9 cellular contexts compared by ENCODE assay signal in genomic region chr14:68807148-68807600, GRCh38. TPM values are rescaled to one million over a fixed set of nuclear protein-coding genes. Genes with fewer than 3 reads are reported as not detected.
DNase-seq lines count a peak whose midpoint lies in the region; ATAC-seq, FAIRE-seq and TF ChIP-seq lines count a peak whose summit lies in the region.
"Had no signal": no experiment of that assay in that cellular context is flagged by ENCODE, and none has a peak within 500 bp of the region (broad histone marks: within the 10 kb centered on the region; RNA-seq: fewer than 3 reads in every experiment).

No MANE protein-coding gene starts in this region.

- H3K79me2 ChIP-seq in endothelial cell of umbilical vein (ENCODE audit: control insufficient read depth, insufficient read depth, low read length): no peaks in the 10 kb centered on the region

- no peak overlapping the region for H3K27ac ChIP-seq in endothelial cell of umbilical vein (ENCODE audit: insufficient read depth, low read depth, low read length)
- H3K27ac ChIP-seq in naive thymus-derived CD4-positive, alpha-beta T cell (ENCODE audit: low read depth, low read length): no peak overlapping the region

- CTCF ChIA-PET in endothelial cell of umbilical vein (lab: Charles Lee): interaction anchor here (0.8 to 1.9 kb wide), 5 partner anchors 9 to 873 kb away, joined by 3 to 12 read pairs (median 6); partner anchors contain the start of gene ZFP36L1
- CTCF ChIA-PET in naive thymus-derived CD4-positive, alpha-beta T cell (lab: Charles Lee): interaction anchor here (0.5 to 1.2 kb wide), 3 partner anchors 9 to 128 kb away, joined by 3 read pairs; no protein-coding TSS in a partner anchor

- H3K9me3 Mint-ChIP-seq in naive thymus-derived CD4-positive, alpha-beta T cell: peaks cover 0 to 8% (median 2%) of the 10 kb centered on the region in 11 donors

- H4K20me1 ChIP-seq in endothelial cell of umbilical vein (replicated peaks; ENCODE audit: control insufficient read depth, extremely low read depth, insufficient read depth, low read length): no peaks in the 10 kb centered on the region

- POLR2A ChIA-PET in endothelial cell of umbilical vein (lab: Charles Lee): interaction anchor here (0.9 to 2.3 kb wide), 2 partner anchors 14 to 17 kb away, joined by 4 to 16 read pairs; partner anchors contain the start of gene ZFP36L1
- POLR2A ChIA-PET in naive thymus-derived CD4-positive, alpha-beta T cell (lab: Charles Lee): interaction anchor here (0.8 to 23.4 kb wide), 3 partner anchors 7 to 18 kb away, joined by 3 to 1273 read pairs (median 52); partner anchors contain the start of gene ZFP36L1

- H3K9me3 ChIP-seq in endothelial cell of umbilical vein (replicated peaks; ENCODE audit: control insufficient read depth, insufficient read depth, low read length): no peaks in the 10 kb centered on the region
- no peaks in the 10 kb centered on the region for H3K9me3 ChIP-seq in naive thymus-derived CD4-positive, alpha-beta T cell (ENCODE audit: control insufficient read depth in 2 of 3, low read length in 3 of 3)

- H3K27me3 Mint-ChIP-seq in naive thymus-derived CD4-positive, alpha-beta T cell: no peaks in the 10 kb centered on the region

- H3K27me3 ChIP-seq in endothelial cell of umbilical vein (ENCODE audit: control insufficient read depth in 2 of 2, insufficient read depth in 2 of 2, low read length in 2 of 2): no peaks in the 10 kb centered on the region
- no peaks in the 10 kb centered on the region for H3K27me3 ChIP-seq in naive thymus-derived CD4-positive, alpha-beta T cell (ENCODE audit: control insufficient read depth in 2 of 2, insufficient read depth in 2 of 2, low read length in 2 of 2)

- peak overlapping the region; percentile 70 for H2AFZ ChIP-seq in endothelial cell of umbilical vein (ENCODE audit: low read depth, low read length)

- ATAC-seq in GM18511 (IDR thresholded peaks at IDR 0.05; ENCODE audit: unreplicated experiment) (peak; percentile 77), GM21360 (IDR thresholded peaks at IDR 0.05; ENCODE audit: unreplicated experiment) (no peak), HG03469 (IDR thresholded peaks at IDR 0.05; ENCODE audit: unreplicated experiment) (no peak), GM18861 (IDR thresholded peaks at IDR 0.05; ENCODE audit: unreplicated experiment) (no peak)
- peak; percentile 82 for ATAC-seq in naive thymus-derived CD4-positive, alpha-beta T cell

- peaks cover 0 to 10% (median 4%) of the 10 kb centered on the region in 5 donors for H3K36me3 Mint-ChIP-seq in naive thymus-derived CD4-positive, alpha-beta T cell

- H3K4me1 Mint-ChIP-seq in naive thymus-derived CD4-positive, alpha-beta T cell: peaks cover 10 to 67% (median 61%) of the 10 kb centered on the region in 7 donors

- H3K4me1 ChIP-seq in endothelial cell of umbilical vein (ENCODE audit: control insufficient read depth, extremely low read depth, insufficient read depth, low read length): peaks cover 6% of the 10 kb centered on the region
- peaks cover 3 to 17% of the 10 kb centered on the region in 2 donors for H3K4me1 ChIP-seq in naive thymus-derived CD4-positive, alpha-beta T cell (ENCODE audit: control insufficient read depth in 2 of 2, insufficient read depth in 2 of 2, low read length in 2 of 2)

- no peaks in the 10 kb centered on the region for H3K36me3 ChIP-seq in endothelial cell of umbilical vein (ENCODE audit: control insufficient read depth in 2 of 2, extremely low read depth in 1 of 2, insufficient read depth in 2 of 2, low read length in 2 of 2)
- no peaks in the 10 kb centered on the region for H3K36me3 ChIP-seq in naive thymus-derived CD4-positive, alpha-beta T cell (ENCODE audit: control insufficient read depth in 2 of 3, insufficient read depth in 3 of 3, low read length in 3 of 3)

- intact Hi-C loops in endothelial cell of umbilical vein (cut with micrococcal nuclease): no loop called here
- intact Hi-C loops in naive thymus-derived CD4-positive, alpha-beta T cell (cut with micrococcal nuclease): no loop called here

- TF ChIP-seq CTCF in endothelial cell of umbilical vein (IDR thresholded peaks at IDR 0.05; ENCODE audit: extremely low read depth in 1 of 2, insufficient read depth in 1 of 2, low read depth in 1 of 2, low read length in 2 of 2): no peak

- dilution Hi-C loops in endothelial cell of umbilical vein (cut with MboI; ENCODE audit: extremely low pct_ligation_motif_present, low sequenced_read_pairs): loop anchor here (25.0 kb wide), 1 partner anchor 870 kb away; no protein-coding TSS in a partner anchor

- H3K9ac ChIP-seq in endothelial cell of umbilical vein (replicated peaks; ENCODE audit: extremely low read depth, insufficient read depth, low read length): no peak overlapping the region

- H3K4me2 ChIP-seq in endothelial cell of umbilical vein (ENCODE audit: insufficient read depth, low read length): no peak overlapping the region

- DNase-seq in OCI-M2 (lab: John Stamatoyannopoulos, UW; ENCODE audit: unreplicated experiment) (peak; percentile 61), endothelial cell of umbilical vein (ENCODE audit: low read depth, low spot score) (peak; percentile 95), NCI-H2107 (lab: John Stamatoyannopoulos, UW) (no peak)
- DNase-seq in naive thymus-derived CD4-positive, alpha-beta T cell: peak in 2 of 9 donors; percentile 33 to 37

- no peak overlapping the region for H3K4me3 ChIP-seq in endothelial cell of umbilical vein (replicated peaks in 1 of 3; ENCODE audit: insufficient read depth in 1 of 3, low read depth in 1 of 3, low read length in 3 of 3)
- H3K4me3 ChIP-seq in naive thymus-derived CD4-positive, alpha-beta T cell (ENCODE audit: low read length): no peak overlapping the region

- H3K27ac Mint-ChIP-seq in naive thymus-derived CD4-positive, alpha-beta T cell: peak overlapping the region in 8 of 9 donors; percentile 6 to 88 (median 75)

- no peak for TF ChIP-seq POLR2A in endothelial cell of umbilical vein (IDR thresholded peaks at IDR 0.05; ENCODE audit: low read depth, low read length)

- H3K4me3 Mint-ChIP-seq in naive thymus-derived CD4-positive, alpha-beta T cell: peak overlapping the region in 7 of 10 donors; percentile 8 to 60 (median 45)

- peak; percentile 88 for FAIRE-seq in endothelial cell of umbilical vein (lab: Jason Lieb, UNC)
- FAIRE-seq: keratinocyte had no signal

- H3K9me1 ChIP-seq in endothelial cell of umbilical vein (replicated peaks; ENCODE audit: control insufficient read depth, extremely low read depth, insufficient read depth, low read length): no peaks in the 10 kb centered on the region

- no TSS peak for BruUV-seq in endothelial cell of umbilical vein (replicated peaks; lab: Mats Ljungman, UMichigan)

TF ChIP-seq in endothelial cell of umbilical vein, 7 proteins besides CTCF, POLR2A, EP300 and RAD21:
- TF ChIP-seq MYC (IDR thresholded peaks at IDR 0.05; ENCODE audit: low read depth, low read length) (no peak), GATA2 (IDR thresholded peaks at IDR 0.05; ENCODE audit: insufficient read depth, insufficient read length, low read depth, low read length) (no peak), EZH2 (IDR thresholded peaks at IDR 0.05; ENCODE audit: borderline replicate concordance, low read depth, low read length, severe bottlenecking) (no peak), FOS (IDR thresholded peaks at IDR 0.05; ENCODE audit: borderline replicate concordance, insufficient read depth, low read length) (no peak), POLR2AphosphoS5 (IDR thresholded peaks at IDR 0.05; ENCODE audit: insufficient read depth, low read depth, low read length) (no peak), MAX (IDR thresholded peaks at IDR 0.05; ENCODE audit: insufficient read depth, insufficient read length) (no peak)

RNA-seq across cellular contexts. Expression of gene ZFP36L1, which starts 14.3 kb away (rescaled TPM):
- 89.6 and 91.3 TPM in 2 replicates for total RNA-seq in endothelial cell of umbilical vein
- polyA plus RNA-seq in endothelial cell of umbilical vein: 46.0 and 63.3 TPM in 2 replicates
- polyA plus RNA-seq in endothelial cell of umbilical vein (2011; cell fraction: cytosol; rRNA removed): 50.0 and 63.4 TPM in 2 replicates
- 22.0 and 22.8 TPM in 2 replicates for polyA plus RNA-seq in endothelial cell of umbilical vein (2011; cell fraction: nucleus; rRNA removed)
- 52.4 and 76.4 TPM in 2 replicates for polyA plus RNA-seq in endothelial cell of umbilical vein (2012)
- 16.9 and 24.7 TPM in 2 replicates for polyA minus RNA-seq in endothelial cell of umbilical vein
- 34.5 TPM for polyA minus RNA-seq in endothelial cell of umbilical vein (2011; cell fraction: cytosol; rRNA and poly(A)+ RNA removed)
- 15.7 and 25.6 TPM in 2 replicates for polyA minus RNA-seq in endothelial cell of umbilical vein (2011; cell fraction: nucleus; rRNA and poly(A)+ RNA removed)
- total RNA-seq in naive thymus-derived CD4-positive, alpha-beta T cell: 100 to 1,000 TPM in 4 of 5 experiments, 10 to 100 TPM in 1; 82.0 to 231 (median 203) TPM
- 100 to 1,000 TPM in 1 of 2 donors, 10 to 100 TPM in 1; 85.6 to 160 TPM for polyA plus RNA-seq in naive thymus-derived CD4-positive, alpha-beta T cell

Comparison
In these comparisons a context has a peak if more than half of its experiments do, and no peak if none do; other contexts are left out.
1. ATAC-seq: peak in GM18511 (single experiment) and naive thymus-derived CD4-positive, alpha-beta T cell (single experiment); none in GM21360 (single experiment), HG03469 (single experiment) and GM18861 (single experiment).